Comparison of ENCODE assay signal across 17 cellular contexts in genomic region chr4:98686046-98686385, GRCh38. TPM values are rescaled to one million over a fixed set of nuclear protein-coding genes. Genes with fewer than 3 reads are reported as not detected.
DNase-seq lines count a peak whose midpoint lies in the region; ATAC-seq, FAIRE-seq and TF ChIP-seq lines count a peak whose summit lies in the region.
"Had no signal": no experiment of that assay in that cellular context is flagged by ENCODE, and none has a peak within 500 bp of the region (broad histone marks: within the 10 kb centered on the region; RNA-seq: fewer than 3 reads in every experiment).

No MANE protein-coding gene starts in this region.

- DNase-seq in A549 (ENCODE audit: low read depth in 1 of 2, low spot score in 1 of 2) (no peak), IMR-90 (no peak), Panc1 (ENCODE audit: low read depth, low spot score) (no peak), fibroblast of villous mesenchyme (ENCODE audit: low read depth) (peak; percentile 21), HFFc6 (no peak)
- no peak for DNase-seq in activated CD4-positive, alpha-beta T cell treated with anti-CD3 and anti-CD28 coated beads, Interleukin-2, amount 50 U/mL, for 1 hour
- DNase-seq: BE2C; CD8-positive, alpha-beta T cell; COR-L47; DND-41; GDM1; KBM-7 had no signal

- in situ Hi-C loops in IMR-90 (cut with MboI; ENCODE audit: low sequenced_read_pairs): no loop called here
- in situ Hi-C loops in Panc1 (cut with HindIII; ENCODE audit: low pct_unique_long_range_greater_than_20kb, low sequenced_read_pairs): no loop called here

- TF ChIP-seq EP300 in A549 (IDR thresholded peaks at IDR 0.05): no peak

- no peak overlapping the region for H3K23ac ChIP-seq in IMR-90 (ENCODE audit: low read depth, low read length)

- H3K9me3 ChIP-seq in A549 (no peaks in the 10 kb centered on the region), IMR-90 (ENCODE audit: control insufficient read depth, insufficient read depth, low read length) (no peaks in the 10 kb centered on the region), Panc1 (ENCODE audit: control insufficient read depth, insufficient read depth, low read depth, low read length) (no peaks in the 10 kb centered on the region)
- H3K9me3 ChIP-seq: BE2C had no signal

- H4K5ac ChIP-seq in IMR-90 (ENCODE audit: low read depth, low read length): no peak overlapping the region

- no peak overlapping the region for H2AK9ac ChIP-seq in IMR-90 (replicated peaks; ENCODE audit: low read depth, low read length, poor library complexity)

- no peaks in the 10 kb centered on the region for H4K20me1 ChIP-seq in IMR-90 (ENCODE audit: insufficient read depth, low read length)

- no peak overlapping the region for H2BK20ac ChIP-seq in IMR-90 (ENCODE audit: low read depth, low read length)

- peaks cover 7% of the 10 kb centered on the region for H3K36me3 Mint-ChIP-seq in HFFc6 (ENCODE audit: low read depth)
- H3K36me3 Mint-ChIP-seq: CD8-positive, alpha-beta T cell had no signal

- no peak overlapping the region for H3K56ac ChIP-seq in IMR-90 (ENCODE audit: extremely low read depth, insufficient read depth, low read length)

- H3K27me3 ChIP-seq in IMR-90 (ENCODE audit: control insufficient read depth, insufficient read depth, low read length) (no peaks in the 10 kb centered on the region), Panc1 (ENCODE audit: control insufficient read depth, insufficient read depth, low read length) (no peaks in the 10 kb centered on the region)

- H3K79me1 ChIP-seq in IMR-90 (ENCODE audit: low read depth in 1 of 2, low read length in 2 of 2): no peaks in the 10 kb centered on the region

- H3K4me1 ChIP-seq in A549 (peaks cover 8% of the 10 kb centered on the region; the same call in 2 of the 3 replicates), IMR-90 (ENCODE audit: control insufficient read depth, insufficient read depth, low read length) (peaks cover 5% of the 10 kb centered on the region), Panc1 (ENCODE audit: control insufficient read depth, insufficient read depth, low read length) (peaks cover 12% of the 10 kb centered on the region)
- H3K4me1 ChIP-seq: BE2C had no signal

- H3K27me3 Mint-ChIP-seq in HFFc6 (ENCODE audit: insufficient read depth): peaks cover 3% of the 10 kb centered on the region; the same call in 1 of the 2 replicates

- H3K4ac ChIP-seq in IMR-90 (ENCODE audit: low read depth, low read length): no peak overlapping the region

- H3K36me3 ChIP-seq in IMR-90 (ENCODE audit: control insufficient read depth, insufficient read depth, low read length) (no peaks in the 10 kb centered on the region), Panc1 (ENCODE audit: control insufficient read depth, insufficient read depth, low read length) (no peaks in the 10 kb centered on the region)
- H3K36me3 ChIP-seq: BE2C had no signal

- POLR2A ChIA-PET in A549 (lab: Yijun Ruan, JAX): no interaction called here
- POLR2A ChIA-PET in IMR-90 (lab: Charles Lee; ENCODE audit: unreplicated experiment): no interaction called here
- POLR2A ChIA-PET in Panc1 (lab: Charles Lee): no interaction called here

- H2AK5ac ChIP-seq in IMR-90 (ENCODE audit: low read depth, low read length): no peak overlapping the region

- no peak overlapping the region for H3K14ac ChIP-seq in IMR-90 (replicated peaks; ENCODE audit: low read depth, low read length)

- dilution Hi-C loops in IMR-90 (cut with HindIII; ENCODE audit: low sequenced_read_pairs, unreplicated experiment): no loop called here

- no peak overlapping the region for H2AFZ ChIP-seq in IMR-90 (replicated peaks; ENCODE audit: low read length, poor library complexity)

- ATAC-seq in A549 (no peak), IMR-90 (ENCODE audit: low read depth) (no peak), Panc1 (no peak), esophagus mucosa (no peak)

- no peak overlapping the region for H3K18ac ChIP-seq in IMR-90 (ENCODE audit: low read depth, low read length)

- no peak for TF ChIP-seq RAD21 in A549 (conservative IDR thresholded peaks at IDR 0.05 in 1 of 2, IDR thresholded peaks at IDR 0.05 in 1 of 2)
- no peak for TF ChIP-seq RAD21 in IMR-90 (IDR thresholded peaks at IDR 0.05; ENCODE audit: low read length)

- TF ChIP-seq POLR2A in A549 (IDR thresholded peaks at IDR 0.05; ENCODE audit: low read length): no peak
- TF ChIP-seq POLR2A in IMR-90 (IDR thresholded peaks at IDR 0.05; ENCODE audit: low read depth, low read length): no peak

- BruUV-seq in IMR-90 (replicated peaks; lab: Mats Ljungman, UMichigan) (no TSS peak), Panc1 (replicated peaks; lab: Mats Ljungman, UMichigan) (no TSS peak)

- no peak overlapping the region for H3K4me3 ChIP-seq in A549
- H3K4me3 ChIP-seq in IMR-90 (ENCODE audit: insufficient read depth, low read depth, low read length): no peak overlapping the region
- no peak overlapping the region for H3K4me3 ChIP-seq in Panc1 (ENCODE audit: low read depth in 2 of 2, low read length in 2 of 2)
- no peak overlapping the region for H3K4me3 ChIP-seq in fibroblast of villous mesenchyme (ENCODE audit: low read depth, low read length)

- no peak for FAIRE-seq in A549 (lab: Jason Lieb, UNC)
- FAIRE-seq: A204.1, GM12892, H54 had no signal

- H3K27ac ChIP-seq in A549: no peak overlapping the region
- H3K27ac ChIP-seq in IMR-90 (ENCODE audit: insufficient read depth, low read length): no peak overlapping the region
- peak overlapping the region; percentile 54; the same call in 1 of the 2 replicates for H3K27ac ChIP-seq in Panc1 (ENCODE audit: low read length)
- H3K27ac ChIP-seq: C4-2B had no signal

- peaks cover 6% of the 10 kb centered on the region; the same call in 1 of the 2 replicates for H3K9me1 ChIP-seq in IMR-90 (ENCODE audit: insufficient read depth, low read length)

- H3K4me3 Mint-ChIP-seq in HFFc6: no peak overlapping the region
- H3K4me3 Mint-ChIP-seq: CD8-positive, alpha-beta T cell had no signal

- H2BK5ac ChIP-seq in IMR-90 (ENCODE audit: low read depth, low read length, poor library complexity, severe bottlenecking): no peak overlapping the region

- H2BK120ac ChIP-seq in IMR-90 (ENCODE audit: low read depth, low read length): no peak overlapping the region

- TF ChIP-seq CTCF in A549 (IDR thresholded peaks at IDR 0.05) (no peak), IMR-90 (conservative IDR thresholded peaks at IDR 0.05; ENCODE audit: low read depth, low read length) (no peak), Panc1 (IDR thresholded peaks at IDR 0.05) (no peak), fibroblast of villous mesenchyme (IDR thresholded peaks at IDR 0.05; ENCODE audit: insufficient read depth, low read depth, low read length) (no peak), HFFc6 (IDR thresholded peaks at IDR 0.05) (no peak)

- no peak overlapping the region for H4K91ac ChIP-seq in IMR-90 (ENCODE audit: insufficient read depth, low read depth, low read length)

- peaks cover 64% of the 10 kb centered on the region for H3K4me1 Mint-ChIP-seq in HFFc6 (ENCODE audit: low read depth)

- H2BK15ac ChIP-seq in IMR-90 (ENCODE audit: low read depth, low read length): no peak overlapping the region

- H3K4me2 ChIP-seq in A549: no peak overlapping the region
- H3K4me2 ChIP-seq in IMR-90 (ENCODE audit: low read depth, low read length): no peak overlapping the region

- H3K9ac ChIP-seq in IMR-90 (ENCODE audit: low read depth, low read length): no peak overlapping the region

- intact Hi-C loops in IMR-90 (cut with micrococcal nuclease): no loop called here
- intact Hi-C loops in Panc1 (cut with micrococcal nuclease; ENCODE audit: unreplicated experiment): no loop called here

- CTCF ChIA-PET in A549 (lab: Yijun Ruan, JAX) (no interaction called here), IMR-90 (lab: Yijun Ruan, JAX) (no interaction called here), Panc1 (lab: Charles Lee) (no interaction called here)

- WGBS in A549 (ENCODE audit: missing lambda C conversion rate): 94% methylated on average over 1 of the region's 1 CpG
- WGBS in IMR-90 (ENCODE audit: extremely low coverage in 2 of 2, insufficient read length in 1 of 2), 2 experiments: no CpG with 5 or more reads among the region's 1 CpG

- no peaks in the 10 kb centered on the region for H3K9me3 Mint-ChIP-seq in HFFc6
- H3K9me3 Mint-ChIP-seq: CD8-positive, alpha-beta T cell had no signal

- no peak overlapping the region for H3K27ac Mint-ChIP-seq in HFFc6
- H3K27ac Mint-ChIP-seq: CD8-positive, alpha-beta T cell had no signal

- no peak overlapping the region for H4K8ac ChIP-seq in IMR-90 (ENCODE audit: low read depth in 2 of 2, low read length in 2 of 2)

TF ChIP-seq in A549, 52 proteins besides CTCF, POLR2A, EP300 and RAD21:
- TF ChIP-seq CEBPB (IDR thresholded peaks at IDR 0.05): peak; percentile 19 to 28; a peak in 2 of 4 replicates
- no peak for TF ChIP-seq MYC (IDR thresholded peaks at IDR 0.05; ENCODE audit: borderline replicate concordance, low read length)

TF ChIP-seq in IMR-90, 13 proteins besides CTCF, POLR2A, EP300 and RAD21:
- TF ChIP-seq MAFK (IDR thresholded peaks at IDR 0.05; ENCODE audit: low read depth, low read length) (no peak), CEBPB (IDR thresholded peaks at IDR 0.05; ENCODE audit: low read depth, low read length) (peak; percentile 77)

RNA-seq across cellular contexts. Expression of gene TSPAN5, which starts 27.6 kb away (rescaled TPM):
- polyA plus RNA-seq in A549 (2011; rRNA removed) (10.6 and 12.4 TPM in 2 replicates), A549 (2017; fragmentation: RNase III; extraction: RNeasy Plus Mini Kit Qiagen cat#74134 plus additional on column Dnase treatment) (7.4 to 9.5 TPM (median 9.0 TPM) in 3 replicates), IMR-90 (2012; rRNA removed) (58.2 and 64.8 TPM in 2 replicates)
- 2.8 and 3.6 TPM in 2 replicates for polyA plus RNA-seq in A549 (2012; cell fraction: cytosol; rRNA removed)
- polyA plus RNA-seq in A549 (2012; cell fraction: nucleus; rRNA removed): 2.8 and 3.3 TPM in 2 replicates
- 7.4 and 7.5 TPM in 2 replicates for polyA minus RNA-seq in A549 (2011; rRNA and poly(A)+ RNA removed)
- total RNA-seq in IMR-90 (2012; rRNA removed) (79.6 and 88.3 TPM in 2 replicates), Panc1 (2021; ENCODE audit: unreplicated experiment) (61.9 TPM), fibroblast of villous mesenchyme (46.1 and 50.5 TPM in 2 replicates), esophagus mucosa (12.9 TPM)
- polyA plus RNA-seq in IMR-90 (2012; cell fraction: cytosol; rRNA removed): 36.9 and 41.6 TPM in 2 replicates
- 21.8 and 70.0 TPM in 2 replicates for polyA plus RNA-seq in IMR-90 (2012; cell fraction: nucleus; rRNA removed; ENCODE audit: low replicate concordance)
- 45.8 TPM for polyA plus RNA-seq in Panc1 (2012; ENCODE audit: insufficient read length)
- 10 to 100 TPM; 59.6 to 75.4 (median 67.6) TPM for total RNA-seq in HFFc6 (2021; fragmentation: NEBNext Ultra II Directional; extraction: Animal tissue kit (Norgen Biotek cat#: 25700))
